In genomic region chr6:87472525-87473418, GRCh38 we compare ENCODE assay signal across 1 cellular context.
TF ChIP-seq lines count a peak whose summit lies in the region.

Gene SLC35A1 (plus strand): TSS chr6:87472974. CDS start chr6:87473004, 30 bp downstream.

TF ChIP-seq in HepG2, 621 proteins besides CTCF, POLR2A, EP300 and RAD21 (continued from another document and continues in another):
- peak; percentile 86 for TF ChIP-seq NRL (CRISPR knock-in tag; IDR thresholded peaks at IDR 0.05; ENCODE audit: borderline replicate concordance)
- TF ChIP-seq REXO4 (CRISPR knock-in tag; IDR thresholded peaks at IDR 0.05; ENCODE audit: borderline replicate concordance) = no peak
- TF ChIP-seq ZNF121 (CRISPR knock-in tag; IDR thresholded peaks at IDR 0.05) = no peak
- TF ChIP-seq PPARG (CRISPR knock-in tag; conservative IDR thresholded peaks at IDR 0.05) = no peak
- TF ChIP-seq ZBTB7B (CRISPR knock-in tag; IDR thresholded peaks at IDR 0.05) = peak; percentile 79
- no peak; the same call in 1 of the 2 replicates for TF ChIP-seq ZNF136 (CRISPR knock-in tag; IDR thresholded peaks at IDR 0.05; ENCODE audit: low read depth)
- no peak for TF ChIP-seq MNT (IDR thresholded peaks at IDR 0.05)
- TF ChIP-seq ZSCAN29 (CRISPR knock-in tag; conservative IDR thresholded peaks at IDR 0.05) = no peak
- peak; percentile 80; the same call in 1 of the 2 replicates for TF ChIP-seq ZNF576 (CRISPR knock-in tag; IDR thresholded peaks at IDR 0.05)
- TF ChIP-seq RXRB (CRISPR knock-in tag; IDR thresholded peaks at IDR 0.05; ENCODE audit: borderline replicate concordance) = peak; percentile 59
- no peak for TF ChIP-seq ZNF512 (CRISPR knock-in tag; IDR thresholded peaks at IDR 0.05)
- TF ChIP-seq MEIS2 (CRISPR knock-in tag; IDR thresholded peaks at IDR 0.05) = peak; percentile 38; the same call in 1 of the 2 replicates
- peak; percentile 42; the same call in 1 of the 2 replicates for TF ChIP-seq ATF1 (CRISPR knock-in tag; IDR thresholded peaks at IDR 0.05)
- TF ChIP-seq ZHX2 (IDR thresholded peaks at IDR 0.05; ENCODE audit: low read depth) = no peak; the same call in 1 of the 2 replicates
- no peak for TF ChIP-seq ZHX2 (CRISPR knock-in tag; IDR thresholded peaks at IDR 0.05; ENCODE audit: borderline replicate concordance)
- no peak; the same call in 1 of the 2 replicates for TF ChIP-seq GLI4 (CRISPR knock-in tag; IDR thresholded peaks at IDR 0.05; ENCODE audit: borderline replicate concordance)
- TF ChIP-seq ZBTB25 (CRISPR knock-in tag; IDR thresholded peaks at IDR 0.05) = no peak
- no peak for TF ChIP-seq NFRKB (IDR thresholded peaks at IDR 0.05)
- no peak for TF ChIP-seq RBM22 (optimal IDR thresholded peaks at IDR 0.05; ENCODE audit: low read length)
- TF ChIP-seq ZNF33A (CRISPR knock-in tag; IDR thresholded peaks at IDR 0.05; ENCODE audit: borderline replicate concordance) = no peak
- TF ChIP-seq ATF7 (IDR thresholded peaks at IDR 0.05) = no peak
- TF ChIP-seq ATF7 (CRISPR knock-in tag; IDR thresholded peaks at IDR 0.05) = no peak
- TF ChIP-seq DBP (CRISPR knock-in tag; IDR thresholded peaks at IDR 0.05; ENCODE audit: not compliant biosample characterization) = no peak
- TF ChIP-seq ZNF569 (CRISPR knock-in tag; IDR thresholded peaks at IDR 0.05; ENCODE audit: borderline replicate concordance) = no peak
- TF ChIP-seq ZNF143 (CRISPR knock-in tag; IDR thresholded peaks at IDR 0.05) = peak; percentile 94
- no peak for TF ChIP-seq ZNF550 (CRISPR knock-in tag; IDR thresholded peaks at IDR 0.05; ENCODE audit: borderline replicate concordance)
- peak; percentile 81 for TF ChIP-seq ZNF800 (CRISPR knock-in tag; IDR thresholded peaks at IDR 0.05)
- TF ChIP-seq POGZ (CRISPR knock-in tag; IDR thresholded peaks at IDR 0.05) = peak; percentile 91
- TF ChIP-seq UBTF (CRISPR knock-in tag; IDR thresholded peaks at IDR 0.05) = peak; percentile 96
- TF ChIP-seq MIXL1 (CRISPR knock-in tag; IDR thresholded peaks at IDR 0.05) = no peak
- no peak for TF ChIP-seq PLSCR1 (CRISPR knock-in tag; IDR thresholded peaks at IDR 0.05; ENCODE audit: borderline replicate concordance)
- TF ChIP-seq ZNF761 (CRISPR knock-in tag; conservative IDR thresholded peaks at IDR 0.05) = no peak; the same call in 1 of the 2 replicates
- no peak for TF ChIP-seq MBNL3 (CRISPR knock-in tag; conservative IDR thresholded peaks at IDR 0.05)
- TF ChIP-seq ARNTL (CRISPR knock-in tag; IDR thresholded peaks at IDR 0.05) = no peak
- no peak for TF ChIP-seq BCLAF1 (IDR thresholded peaks at IDR 0.05)
